In genomic region chr20:5024982-5025381, GRCh38 we compare ENCODE assay signal across 20 cellular contexts.
"Had no signal": no experiment of that assay in that cellular context is flagged by ENCODE, and none has a peak within 500 bp of the region (broad histone marks: within the 10 kb centered on the region; RNA-seq: fewer than 3 reads in every experiment).

No MANE protein-coding gene starts in this region.

- DNase-seq: activated CD4-positive, alpha-beta T cell treated with anti-CD3 and anti-CD28 coated beads for 4 hours; activated CD8-positive, alpha-beta T cell treated with anti-CD3 and anti-CD28 coated beads for 36 hours; activated effector memory CD4-positive, alpha-beta T cell treated with Interleukin-2 at 50 U/mL for 16 hours; activated naive CD4-positive, alpha-beta T cell treated with anti-CD3 and anti-CD28 coated beads, Interleukin-2, amount 50 U/mL, for 16 hours; activated T-cell treated with anti-CD3 and anti-CD28 coated beads, Interleukin-2, amount 50 U/mL, for 4 hours; endodermal cell; mammary epithelial cell; small intestine; stimulated activated CD4-positive, alpha-beta T cell treated with anti-CD3 and anti-CD28 coated beads, Interleukin-4, amount 100 ng/mL, for 4 hours; stimulated activated CD8-positive, alpha-beta memory T cell treated with anti-CD3 and anti-CD28 coated beads, Interleukin-4, amount 100 ng/mL, for 48 hours; stimulated activated naive CD8-positive, alpha-beta T cell treated with anti-CD3 and anti-CD28 coated beads, Interleukin-15, Interleukin-2, amounts not matched to agents 100 U/mL and 50 U/mL, for 24 hours had no signal

- H3K27ac Mint-ChIP-seq: activated CD8-positive, alpha-beta T cell treated with anti-CD3 and anti-CD28 coated beads for 36 hours; endodermal cell; natural killer cell treated with Interleukin-12 subunit alpha and Interleukin-12 subunit beta and Interleukin-15 and Interleukin-18, amount 100 ng/mL, for 72 hours; progenitor cell of endocrine pancreas; T-helper 1 cell treated with Interleukin-12 subunit alpha and Interleukin-12 subunit beta and Interleukin-4 antibody, amounts not matched to agents 30 μg/mL and 1 μg/mL, for 36 hours; type B pancreatic cell; WTC11 had no signal

- H3K4me3 Mint-ChIP-seq: activated CD8-positive, alpha-beta T cell treated with anti-CD3 and anti-CD28 coated beads for 36 hours; activated T-cell treated with anti-CD3 and anti-CD28 coated beads, Interleukin-2, amount 50 U/mL, for 4 hours; endodermal cell; natural killer cell treated with Interleukin-12 subunit alpha and Interleukin-12 subunit beta and Interleukin-15 and Interleukin-18, amount 100 ng/mL, for 72 hours; T-helper 1 cell treated with Interleukin-12 subunit alpha and Interleukin-12 subunit beta and Interleukin-4 antibody, amounts not matched to agents 30 μg/mL and 1 μg/mL, for 36 hours; type B pancreatic cell; WTC11 had no signal

- H3K36me3 ChIP-seq: right atrium auricular region had no signal

- H3K36me3 Mint-ChIP-seq: natural killer cell treated with Interleukin-12 subunit alpha and Interleukin-12 subunit beta and Interleukin-15 and Interleukin-18, amount 100 ng/mL, for 72 hours had no signal

- H3K27me3 ChIP-seq: dorsolateral prefrontal cortex, hepatocyte, right atrium auricular region had no signal

- H3K27me3 Mint-ChIP-seq: activated CD8-positive, alpha-beta T cell treated with anti-CD3 and anti-CD28 coated beads for 36 hours; natural killer cell treated with Interleukin-12 subunit alpha and Interleukin-12 subunit beta and Interleukin-15 and Interleukin-18, amount 100 ng/mL, for 72 hours; progenitor cell of endocrine pancreas; type B pancreatic cell had no signal

- H3K4me1 ChIP-seq: right atrium auricular region had no signal

- H3K4me3 ChIP-seq: dorsolateral prefrontal cortex, hepatocyte, right atrium auricular region had no signal

- ATAC-seq: activated CD8-positive, alpha-beta T cell treated with anti-CD3 and anti-CD28 coated beads for 36 hours; activated T-cell treated with anti-CD3 and anti-CD28 coated beads, Interleukin-2, amount 50 U/mL, for 4 hours; left lobe of liver; natural killer cell treated with Interleukin-12 subunit alpha and Interleukin-12 subunit beta and Interleukin-15 and Interleukin-18, amount 100 ng/mL, for 72 hours; stimulated activated naive CD8-positive, alpha-beta T cell treated with anti-CD3 and anti-CD28 coated beads, Interleukin-15, Interleukin-2, amounts not matched to agents 100 U/mL and 50 U/mL, for 24 hours; WTC11 had no signal

- H3K4me1 Mint-ChIP-seq: WTC11 had no signal

- H3K9me3 Mint-ChIP-seq: activated CD8-positive, alpha-beta T cell treated with anti-CD3 and anti-CD28 coated beads for 36 hours; activated T-cell treated with anti-CD3 and anti-CD28 coated beads, Interleukin-2, amount 50 U/mL, for 4 hours; endodermal cell; natural killer cell treated with Interleukin-12 subunit alpha and Interleukin-12 subunit beta and Interleukin-15 and Interleukin-18, amount 100 ng/mL, for 72 hours; T-helper 1 cell treated with Interleukin-12 subunit alpha and Interleukin-12 subunit beta and Interleukin-4 antibody, amounts not matched to agents 30 μg/mL and 1 μg/mL, for 36 hours; WTC11 had no signal

- H3K9me3 ChIP-seq: right atrium auricular region had no signal
